18 cellular contexts compared by ENCODE assay signal in genomic region chr5:100722657-100723056, GRCh38.
DNase-seq lines count a peak whose midpoint lies in the region; ATAC-seq and TF ChIP-seq lines count a peak whose summit lies in the region.
"Had no signal": no experiment of that assay in that cellular context is flagged by ENCODE, and none has a peak within 500 bp of the region (broad histone marks: within the 10 kb centered on the region; RNA-seq: fewer than 3 reads in every experiment).

No MANE protein-coding gene starts in this region.

- peaks cover 23% of the 10 kb centered on the region for H3K4me1 Mint-ChIP-seq in WTC11
- H3K4me1 Mint-ChIP-seq: CD4-positive, alpha-beta memory T cell had no signal

- no peak overlapping the region for H3K4ac ChIP-seq in neuronal stem cell (ENCODE audit: low read length)

- H3K9me3 ChIP-seq in neuronal stem cell (replicated peaks in 1 of 2; ENCODE audit: control insufficient read depth in 2 of 2, insufficient read depth in 1 of 2, low read depth in 1 of 2, low read length in 2 of 2): no peaks in the 10 kb centered on the region
- H3K9me3 ChIP-seq: BLaER1 had no signal

- no peak overlapping the region for H3K23ac ChIP-seq in neuronal stem cell (ENCODE audit: low read depth, low read length, poor library complexity)

- H3K27ac Mint-ChIP-seq in WTC11: no peak overlapping the region
- H3K27ac Mint-ChIP-seq: CD14-positive monocyte; CD4-positive, alpha-beta memory T cell; HFFc6 had no signal

- no peak overlapping the region for H4K91ac ChIP-seq in neuronal stem cell (ENCODE audit: low read depth, low read length, poor library complexity)

- no peak overlapping the region for H3K4me3 ChIP-seq in neuronal stem cell (ENCODE audit: low read length in 2 of 2)
- H3K4me3 ChIP-seq: BLaER1, GM23248 had no signal

- peaks cover 0 to 4% of the 10 kb centered on the region in 2 donors for H3K4me1 ChIP-seq in neuronal stem cell (ENCODE audit: control insufficient read depth in 2 of 2, insufficient read depth in 1 of 2, low read depth in 1 of 2, low read length in 2 of 2)
- H3K4me1 ChIP-seq: BLaER1 had no signal

- no peak overlapping the region for H3K4me2 ChIP-seq in neuronal stem cell (ENCODE audit: insufficient read depth, low read length, poor library complexity, severe bottlenecking)
- H3K4me2 ChIP-seq: BLaER1 had no signal

- POLR2A ChIA-PET in WTC11 (lab: Charles Lee): no interaction called here

- H3K9ac ChIP-seq in neuronal stem cell (ENCODE audit: low read depth, low read length, poor library complexity): no peak overlapping the region
- H3K9ac ChIP-seq: BLaER1, GM23248 had no signal

- H2AK5ac ChIP-seq in neuronal stem cell (ENCODE audit: low read depth, low read length): no peak overlapping the region

- ATAC-seq in WTC11: peak; percentile 89
- no peak for ATAC-seq in HG03196 (IDR thresholded peaks at IDR 0.05; ENCODE audit: unreplicated experiment)
- ATAC-seq: HCT116 had no signal

- H3K36me3 ChIP-seq in neuronal stem cell (replicated peaks in 1 of 2; ENCODE audit: control insufficient read depth in 2 of 2, insufficient read depth in 2 of 2, low read length in 2 of 2): no peaks in the 10 kb centered on the region
- H3K36me3 ChIP-seq: BLaER1 had no signal

- no peaks in the 10 kb centered on the region for H3K79me1 ChIP-seq in neuronal stem cell (ENCODE audit: low read depth, low read length)

- H3K4me3 Mint-ChIP-seq in WTC11: no peak overlapping the region
- H3K4me3 Mint-ChIP-seq: CD14-positive monocyte; CD4-positive, alpha-beta memory T cell; HFFc6 had no signal

- H2BK15ac ChIP-seq in neuronal stem cell (ENCODE audit: low read length): no peak overlapping the region

- no peaks in the 10 kb centered on the region for H3K27me3 ChIP-seq in neuronal stem cell (ENCODE audit: control insufficient read depth in 3 of 3, insufficient read depth in 3 of 3, low read depth in 1 of 3, low read length in 3 of 3)
- H3K27me3 ChIP-seq: BLaER1 had no signal

- H4K8ac ChIP-seq in neuronal stem cell (ENCODE audit: low read depth, low read length): no peak overlapping the region

- no peaks in the 10 kb centered on the region for H3K36me3 Mint-ChIP-seq in WTC11
- H3K36me3 Mint-ChIP-seq: CD14-positive monocyte; CD4-positive, alpha-beta memory T cell had no signal

- peak overlapping the region; percentile 52 for H3K27ac ChIP-seq in neuronal stem cell (replicated peaks; ENCODE audit: low read length)
- H3K27ac ChIP-seq: BLaER1, GM23248 had no signal

- peaks cover 2% of the 10 kb centered on the region; the same call in 1 of the 2 replicates for H3K27me3 Mint-ChIP-seq in WTC11 (ENCODE audit: low read depth)
- H3K27me3 Mint-ChIP-seq: CD4-positive, alpha-beta memory T cell had no signal

- H3K14ac ChIP-seq in neuronal stem cell (ENCODE audit: low read length): no peak overlapping the region

- no peak overlapping the region for H2BK120ac ChIP-seq in neuronal stem cell (ENCODE audit: low read depth, low read length)

- CTCF ChIA-PET in WTC11 (lab: Charles Lee): no interaction called here

- no peak for TF ChIP-seq CTCF in WTC11 (IDR thresholded peaks at IDR 0.05)

- H3K18ac ChIP-seq in neuronal stem cell (ENCODE audit: low read length): no peak overlapping the region

- H2BK5ac ChIP-seq in neuronal stem cell (ENCODE audit: low read length): no peak overlapping the region

- H2BK12ac ChIP-seq in neuronal stem cell (ENCODE audit: low read length): no peak overlapping the region

- H2AFZ ChIP-seq in neuronal stem cell (ENCODE audit: low read length): peak overlapping the region; percentile 2
- H2AFZ ChIP-seq: GM23248 had no signal

- no peaks in the 10 kb centered on the region for H3K9me3 Mint-ChIP-seq in WTC11
- H3K9me3 Mint-ChIP-seq: CD14-positive monocyte; CD4-positive, alpha-beta memory T cell had no signal

- DNase-seq in NCI-H748 (lab: John Stamatoyannopoulos, UW; ENCODE audit: unreplicated experiment) (peak; percentile 18), NCI-H748 treated with DMSO at 0.1 percent for 48 hours (lab: John Stamatoyannopoulos, UW) (no peak), NCI-H1417 (lab: John Stamatoyannopoulos, UW) (peak in 2 of 3 experiments; percentile 49 to 83), WTC11 (ENCODE audit: low spot score) (no peak), neuronal stem cell (ENCODE audit: low spot score) (peak; percentile 15), NCI-H2196 treated with DMSO at 0.1 percent for 48 hours (lab: John Stamatoyannopoulos, UW; ENCODE audit: unreplicated experiment) (no peak), NCI-H146 (lab: John Stamatoyannopoulos, UW) (no peak)
- DNase-seq: 8988T; CD4-positive, alpha-beta memory T cell; DMS153; DMS79; GDM1; GM23248; HFFc6 had no signal

TF ChIP-seq in WTC11, 78 proteins besides CTCF, POLR2A, EP300 and RAD21:
- TF ChIP-seq KAT7 (CRISPR knock-in tag; IDR thresholded peaks at IDR 0.05; ENCODE audit: borderline replicate concordance) (no peak), FOXJ3 (CRISPR knock-in tag; IDR thresholded peaks at IDR 0.05; ENCODE audit: borderline replicate concordance) (no peak), TCF7 (CRISPR knock-in tag; IDR thresholded peaks at IDR 0.05; ENCODE audit: low read depth) (no peak), NFYB (CRISPR knock-in tag; conservative IDR thresholded peaks at IDR 0.05; ENCODE audit: low read depth) (no peak), ZNF263 (CRISPR knock-in tag; IDR thresholded peaks at IDR 0.05; ENCODE audit: low read depth) (no peak), ZNF138 (CRISPR knock-in tag; conservative IDR thresholded peaks at IDR 0.05) (no peak), NFATC4 (CRISPR knock-in tag; IDR thresholded peaks at IDR 0.05) (no peak), HMGA2 (CRISPR knock-in tag; IDR thresholded peaks at IDR 0.05) (no peak), FOXP1 (CRISPR knock-in tag; IDR thresholded peaks at IDR 0.05; ENCODE audit: borderline replicate concordance) (no peak), ZNF121 (CRISPR knock-in tag; IDR thresholded peaks at IDR 0.05) (no peak), CREB1 (CRISPR knock-in tag; IDR thresholded peaks at IDR 0.05) (no peak), FOXK1 (CRISPR knock-in tag; IDR thresholded peaks at IDR 0.05) (no peak), ZNF532 (CRISPR knock-in tag; IDR thresholded peaks at IDR 0.05; ENCODE audit: borderline replicate concordance) (no peak)
- TF ChIP-seq, protein P1, sequence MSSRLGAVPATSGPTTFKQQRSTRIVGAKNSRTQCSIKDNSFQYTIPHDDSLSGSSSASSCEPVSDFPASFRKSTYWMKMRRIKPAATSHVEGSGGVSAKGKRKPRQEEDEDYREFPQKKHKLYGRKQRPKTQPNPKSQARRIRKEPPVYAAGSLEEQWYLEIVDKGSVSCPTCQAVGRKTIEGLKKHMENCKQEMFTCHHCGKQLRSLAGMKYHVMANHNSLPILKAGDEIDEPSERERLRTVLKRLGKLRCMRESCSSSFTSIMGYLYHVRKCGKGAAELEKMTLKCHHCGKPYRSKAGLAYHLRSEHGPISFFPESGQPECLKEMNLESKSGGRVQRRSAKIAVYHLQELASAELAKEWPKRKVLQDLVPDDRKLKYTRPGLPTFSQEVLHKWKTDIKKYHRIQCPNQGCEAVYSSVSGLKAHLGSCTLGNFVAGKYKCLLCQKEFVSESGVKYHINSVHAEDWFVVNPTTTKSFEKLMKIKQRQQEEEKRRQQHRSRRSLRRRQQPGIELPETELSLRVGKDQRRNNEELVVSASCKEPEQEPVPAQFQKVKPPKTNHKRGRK (CRISPR knock-in tag; IDR thresholded peaks at IDR 0.05; ENCODE audit: borderline replicate concordance): no peak

Comparison
In these comparisons a context has a peak if more than half of its experiments do, and no peak if none do; other contexts are left out.
1. DNase-seq: peak in NCI-H748 (single experiment), NCI-H1417 (2 of 3) and neuronal stem cell (single experiment); none in NCI-H748 treated with DMSO at 0.1 percent for 48 hours (single experiment), WTC11 (single experiment), NCI-H2196 treated with DMSO at 0.1 percent for 48 hours (single experiment) and NCI-H146 (single experiment).